Comparison of ENCODE assay signal across 19 cellular contexts in the genomic region with DNA sequence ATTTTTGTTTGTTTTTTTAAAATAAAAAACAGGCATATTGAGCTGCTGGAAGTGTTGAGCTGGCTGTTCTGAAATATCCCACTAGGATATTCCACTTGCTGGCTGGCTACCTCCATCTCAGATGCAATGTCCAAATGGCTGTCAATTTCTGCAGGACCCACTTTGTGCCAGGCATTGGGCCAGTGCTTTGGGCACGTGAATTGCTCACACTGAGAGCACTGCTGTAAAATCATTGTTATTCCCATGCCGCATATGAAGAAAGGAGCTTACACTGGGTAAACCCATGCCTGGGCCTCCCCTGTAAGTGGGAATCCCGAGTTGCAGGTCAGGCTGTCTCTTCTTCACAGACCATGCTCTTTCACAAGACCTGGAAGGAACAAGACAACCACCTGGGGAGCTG. TPM values are rescaled to one million over a fixed set of nuclear protein-coding genes. Genes with fewer than 3 reads are reported as not detected.
DNase-seq lines count a peak whose midpoint lies in the region; ATAC-seq and TF ChIP-seq lines count a peak whose summit lies in the region.
"Had no signal": no experiment of that assay in that cellular context is flagged by ENCODE, and none has a peak within 500 bp of the region (broad histone marks: within the 10 kb centered on the region; RNA-seq: fewer than 3 reads in every experiment).

No MANE protein-coding gene starts in this region.

- H3K4me3 ChIP-seq in heart left ventricle (no peak overlapping the region), right atrium auricular region (no peak overlapping the region)
- no peak overlapping the region for H3K4me3 ChIP-seq in naive thymus-derived CD4-positive, alpha-beta T cell (ENCODE audit: low read length)
- H3K4me3 ChIP-seq: A549, GM12878, HAP-1 had no signal

- no peak for DNase-seq in Right ventricle myocardium inferior (ENCODE audit: missing footprints)
- DNase-seq in cardiac septum (ENCODE audit: low spot score): no peak
- DNase-seq in heart left ventricle: peak in 4 of 5 donors; percentile 25 to 64 (median 36)
- no peak for DNase-seq in right atrium auricular region (ENCODE audit: low spot score)
- DNase-seq in GDM1 (lab: John Stamatoyannopoulos, UW): no peak
- DNase-seq in naive thymus-derived CD4-positive, alpha-beta T cell: no peak
- DNase-seq: AML-193; Caco-2; CD4-positive, alpha-beta T cell had no signal

- H3K9me3 Mint-ChIP-seq in naive thymus-derived CD4-positive, alpha-beta T cell: peaks cover 0 to 2% (median 0%) of the 10 kb centered on the region in 11 donors
- H3K9me3 Mint-ChIP-seq: CD4-positive, alpha-beta T cell had no signal

- ATAC-seq in Right ventricle myocardium inferior: peak; percentile 38
- ATAC-seq in heart left ventricle: peak in 3 of 4 donors; percentile 33 to 67 (median 52)
- no peak for ATAC-seq in naive thymus-derived CD4-positive, alpha-beta T cell
- no peak for ATAC-seq in HG03280 (IDR thresholded peaks at IDR 0.05; ENCODE audit: unreplicated experiment)
- ATAC-seq: A549, GM12878 had no signal

- no peak overlapping the region for H3K4me3 Mint-ChIP-seq in naive thymus-derived CD4-positive, alpha-beta T cell
- H3K4me3 Mint-ChIP-seq: CD4-positive, alpha-beta T cell had no signal

- no peaks in the 10 kb centered on the region for H3K36me3 Mint-ChIP-seq in naive thymus-derived CD4-positive, alpha-beta T cell

- intact Hi-C loops in Right ventricle myocardium inferior (cut with DNase I): no loop called here
- intact Hi-C loops in cardiac septum (cut with DNase I): loop anchor here (5.0 kb wide), 1 partner anchor 57 kb away; a partner anchor contains a TSS
- intact Hi-C loops in heart left ventricle (cut with DNase I): no loop called here
- intact Hi-C loops in naive thymus-derived CD4-positive, alpha-beta T cell (cut with micrococcal nuclease): no loop called here

- peaks cover under 1 to 14% (median 12%) of the 10 kb centered on the region in 5 donors for H3K27me3 Mint-ChIP-seq in naive thymus-derived CD4-positive, alpha-beta T cell

- WGBS in heart left ventricle, 4 donors: 50 to 60% (median 56%) methylated on average over 3 of the region's 3 CpGs

- peak overlapping the region in 9 of 12 donors; percentile 52 to 86 (median 74) for H3K27ac ChIP-seq in heart left ventricle
- peak overlapping the region; percentile 61 to 83 for H3K27ac ChIP-seq in right atrium auricular region
- H3K27ac ChIP-seq in naive thymus-derived CD4-positive, alpha-beta T cell (ENCODE audit: low read depth, low read length): no peak overlapping the region
- H3K27ac ChIP-seq: 22Rv1, A549, C4-2B, HL-60 had no signal

- no peaks in the 10 kb centered on the region for H3K27me3 ChIP-seq in heart left ventricle
- no peaks in the 10 kb centered on the region for H3K27me3 ChIP-seq in right atrium auricular region
- H3K27me3 ChIP-seq in naive thymus-derived CD4-positive, alpha-beta T cell (ENCODE audit: control insufficient read depth in 2 of 2, insufficient read depth in 2 of 2, low read length in 2 of 2): no peaks in the 10 kb centered on the region

- H3K4me1 Mint-ChIP-seq in naive thymus-derived CD4-positive, alpha-beta T cell: no peaks in the 10 kb centered on the region

- no peak for TF ChIP-seq POLR2A in heart left ventricle (IDR thresholded peaks at IDR 0.05)

- H3K4me1 ChIP-seq in heart left ventricle (peaks cover 0 to 51% (median 26%) of the 10 kb centered on the region in 12 donors), right atrium auricular region (peaks cover 0 to 56% of the 10 kb centered on the region in 2 donors)
- no peaks in the 10 kb centered on the region for H3K4me1 ChIP-seq in naive thymus-derived CD4-positive, alpha-beta T cell (ENCODE audit: control insufficient read depth in 2 of 2, insufficient read depth in 2 of 2, low read length in 2 of 2)
- H3K4me1 ChIP-seq: A549, Caco-2, HAP-1 had no signal

- no peak overlapping the region for H3K27ac Mint-ChIP-seq in naive thymus-derived CD4-positive, alpha-beta T cell
- H3K27ac Mint-ChIP-seq: CD4-positive, alpha-beta T cell had no signal

- POLR2A ChIA-PET in naive thymus-derived CD4-positive, alpha-beta T cell (lab: Charles Lee): no interaction called here

- CTCF ChIA-PET in naive thymus-derived CD4-positive, alpha-beta T cell (lab: Charles Lee): no interaction called here

- TF ChIP-seq CTCF in heart left ventricle (IDR thresholded peaks at IDR 0.05) (no peak), right atrium auricular region (IDR thresholded peaks at IDR 0.05) (no peak)

- no peaks in the 10 kb centered on the region for H3K36me3 ChIP-seq in heart left ventricle
- H3K36me3 ChIP-seq in right atrium auricular region: no peaks in the 10 kb centered on the region
- no peaks in the 10 kb centered on the region for H3K36me3 ChIP-seq in naive thymus-derived CD4-positive, alpha-beta T cell (ENCODE audit: control insufficient read depth in 2 of 3, insufficient read depth in 3 of 3, low read length in 3 of 3)
- H3K36me3 ChIP-seq: HAP-1 had no signal

- H3K9me3 ChIP-seq in heart left ventricle: no peaks in the 10 kb centered on the region
- no peaks in the 10 kb centered on the region for H3K9me3 ChIP-seq in right atrium auricular region
- H3K9me3 ChIP-seq in naive thymus-derived CD4-positive, alpha-beta T cell (ENCODE audit: control insufficient read depth in 2 of 3, low read length in 3 of 3): no peaks in the 10 kb centered on the region
- H3K9me3 ChIP-seq: A549, Caco-2, HAP-1 had no signal

RNA-seq across cellular contexts. Expression of a gene that starts 56.7 kb away (rescaled TPM):
- total RNA-seq in Right ventricle myocardium inferior (23.3 TPM), cardiac septum (22.4 TPM), heart left ventricle (10 to 100 TPM in 7 of 9 donors, 1 to 10 TPM in 2; 9.5 to 25.4 (median 18.8) TPM), right atrium auricular region (10 to 100 TPM; 12.1 to 13.1 TPM)
- polyA plus RNA-seq in heart left ventricle: 1 to 10 TPM; 1.3 to 6.2 TPM
- total RNA-seq in naive thymus-derived CD4-positive, alpha-beta T cell: under 1 TPM in 2 of 5 experiments, not detected in 3; 0.29 to 0.97 TPM
- polyA plus RNA-seq in naive thymus-derived CD4-positive, alpha-beta T cell: not detected
- total RNA-seq: Caco-2; CD4-positive, alpha-beta T cell; Daoy; HT1080 had no signal
- polyA plus RNA-seq: A549, BJ had no signal

Comparison
In these comparisons a context has a peak if more than half of its experiments do, and no peak if none do; other contexts are left out.
1. DNase-seq: peak in heart left ventricle (4 of 5); none in Right ventricle myocardium inferior (single experiment), cardiac septum (single experiment), right atrium auricular region (single experiment), GDM1 (single experiment) and naive thymus-derived CD4-positive, alpha-beta T cell (0 of 9).
2. ATAC-seq: peak in Right ventricle myocardium inferior (single experiment) and heart left ventricle (3 of 4); none in naive thymus-derived CD4-positive, alpha-beta T cell (single experiment) and HG03280 (single experiment).
3. RNA of a gene that starts 56.7 kb away (total RNA-seq): 23.3 TPM in Right ventricle myocardium inferior (single experiment), 22.4 TPM in cardiac septum (single experiment), 9.5 to 25.4 TPM in heart left ventricle and 12.1 to 13.1 TPM in right atrium auricular region; 0.29 to 0.97 TPM in naive thymus-derived CD4-positive, alpha-beta T cell; every median in the first group is over 4 times any median in the second.